ENCODE assay signal across 10 cellular contexts in genomic region chr22:26553056-26553752, GRCh38. TPM values are rescaled to one million over a fixed set of nuclear protein-coding genes. Genes with fewer than 3 reads are reported as not detected.
DNase-seq lines count a peak whose midpoint lies in the region; ATAC-seq and TF ChIP-seq lines count a peak whose summit lies in the region.
"Had no signal": no experiment of that assay in that cellular context is flagged by ENCODE, and none has a peak within 500 bp of the region (broad histone marks: within the 10 kb centered on the region; RNA-seq: fewer than 3 reads in every experiment).

No MANE protein-coding gene starts in this region.

- no peaks in the 10 kb centered on the region for H3K27me3 Mint-ChIP-seq in naive thymus-derived CD8-positive, alpha-beta T cell
- H3K27me3 Mint-ChIP-seq: IgD-negative memory B cell had no signal

- POLR2A ChIA-PET in naive thymus-derived CD8-positive, alpha-beta T cell (lab: Charles Lee), result no interaction called here

- peaks cover 3% of the 10 kb centered on the region; the same call in 1 of the 2 replicates for H3K4me1 ChIP-seq in DND-41 (ENCODE audit: insufficient read depth, low read length)
- peaks cover 48% of the 10 kb centered on the region for H3K4me1 ChIP-seq in mammary epithelial cell (ENCODE audit: insufficient read depth, low read length)

- H3K27ac ChIP-seq in DND-41 (ENCODE audit: low read length), result no peak overlapping the region
- peak overlapping the region; percentile 75 for H3K27ac ChIP-seq in mammary epithelial cell (ENCODE audit: insufficient read depth, low read depth, low read length)
- H3K27ac ChIP-seq: coronary artery had no signal

- in situ Hi-C loops in mammary epithelial cell (cut with MboI; ENCODE audit: low sequenced_read_pairs in 2 of 2), result no loop called here

- H3K27ac Mint-ChIP-seq in naive thymus-derived CD8-positive, alpha-beta T cell, result peak overlapping the region in 9 of 10 donors; percentile 11 to 91 (median 65)
- H3K27ac Mint-ChIP-seq: IgD-negative memory B cell had no signal

- no peak overlapping the region for H3K4me3 ChIP-seq in DND-41 (ENCODE audit: low read depth in 1 of 2, low read length in 2 of 2)
- no peak overlapping the region for H3K4me3 ChIP-seq in mammary epithelial cell (replicated peaks in 1 of 3; ENCODE audit: insufficient read depth in 1 of 3, low read depth in 2 of 3, low read length in 3 of 3)
- H3K4me3 ChIP-seq: coronary artery had no signal

- peak overlapping the region in 1 of 10 donors; percentile 44 for H3K4me3 Mint-ChIP-seq in naive thymus-derived CD8-positive, alpha-beta T cell
- H3K4me3 Mint-ChIP-seq: IgD-negative memory B cell had no signal

- dilution Hi-C loops in mammary epithelial cell (cut with HindIII; ENCODE audit: low sequenced_read_pairs), result no loop called here

- ATAC-seq in DND-41 (ENCODE audit: insufficient read depth, low read depth) (peak; percentile 73; the same call in 2 of the 3 replicates), GM18909 (IDR thresholded peaks at IDR 0.05; ENCODE audit: poor library complexity, unreplicated experiment) (no peak), GM19463 (IDR thresholded peaks at IDR 0.05; ENCODE audit: unreplicated experiment) (no peak)
- no peak for ATAC-seq in naive thymus-derived CD8-positive, alpha-beta T cell

- TF ChIP-seq CTCF in DND-41 (IDR thresholded peaks at IDR 0.05; ENCODE audit: borderline replicate concordance, extremely low read depth, low read length, poor library complexity, severe bottlenecking) (no peak), mammary epithelial cell (conservative IDR thresholded peaks at IDR 0.05 in 1 of 2, IDR thresholded peaks at IDR 0.05 in 1 of 2; ENCODE audit: extremely low read depth in 1 of 2, insufficient read depth in 1 of 2, low read depth in 1 of 2, low read length in 2 of 2) (no peak)

- no peaks in the 10 kb centered on the region for H3K9me3 Mint-ChIP-seq in naive thymus-derived CD8-positive, alpha-beta T cell
- H3K9me3 Mint-ChIP-seq: IgD-negative memory B cell had no signal

- H3K27me3 ChIP-seq in DND-41 (ENCODE audit: insufficient read depth, low read length, poor library complexity), result no peaks in the 10 kb centered on the region
- H3K27me3 ChIP-seq in mammary epithelial cell (ENCODE audit: insufficient read depth, low read length), result no peaks in the 10 kb centered on the region

- CTCF ChIA-PET in mammary epithelial cell (lab: Charles Lee; ENCODE audit: low non-redundant PET), result interaction anchor here (0.9 kb wide), 1 partner anchor 53 kb away, joined by 6 read pairs; no protein-coding TSS in a partner anchor

- H3K36me3 ChIP-seq in DND-41 (ENCODE audit: insufficient read depth, low read length) (no peaks in the 10 kb centered on the region), mammary epithelial cell (ENCODE audit: insufficient read depth, low read length) (no peaks in the 10 kb centered on the region)

- 47% methylated on average over 6 of the region's 7 CpGs for WGBS in mammary epithelial cell (ENCODE audit: low coverage, missing lambda C conversion rate)

- DNase-seq in DND-41 (no peak), M059J (ENCODE audit: low read depth) (peak; percentile 86), mammary epithelial cell (peak; percentile 77), iPS-NIHi11 (ENCODE audit: low spot score) (no peak), inferior parietal cortex (ENCODE audit: extremely low spot score) (no peak)
- DNase-seq in naive thymus-derived CD8-positive, alpha-beta T cell, result no peak

- no TSS peak for BruUV-seq in mammary epithelial cell (replicated peaks; lab: Mats Ljungman, UMichigan)

- H3K4me1 Mint-ChIP-seq in naive thymus-derived CD8-positive, alpha-beta T cell, result peaks cover 25 to 86% (median 48%) of the 10 kb centered on the region in 4 donors

- no peaks in the 10 kb centered on the region for H3K9me3 ChIP-seq in DND-41 (ENCODE audit: insufficient read depth, low read length, severe bottlenecking)
- H3K9me3 ChIP-seq in mammary epithelial cell (replicated peaks; ENCODE audit: insufficient read depth, low read length), result no peaks in the 10 kb centered on the region

- no peak overlapping the region for H3K4me2 ChIP-seq in DND-41 (ENCODE audit: insufficient read depth, low read length)
- H3K4me2 ChIP-seq in mammary epithelial cell (ENCODE audit: insufficient read depth, low read depth, low read length), result peak overlapping the region; percentile 68

- intact Hi-C loops in mammary epithelial cell (cut with micrococcal nuclease), result loop anchor here (5.0 kb wide), 1 partner anchor 104 kb away; the partner anchor contains the start of gene MIAT

- H3K79me2 ChIP-seq in DND-41 (ENCODE audit: insufficient read depth, low read length), result no peaks in the 10 kb centered on the region
- H3K79me2 ChIP-seq in mammary epithelial cell (ENCODE audit: insufficient read depth, low read length), result peaks cover 40% of the 10 kb centered on the region

- H2AFZ ChIP-seq in DND-41 (ENCODE audit: low read depth, low read length) (no peak overlapping the region), mammary epithelial cell (ENCODE audit: low read depth, low read length) (peak overlapping the region; percentile 65)

- no peak overlapping the region for H3K9ac ChIP-seq in DND-41 (ENCODE audit: low read depth, low read length)
- peak overlapping the region; percentile 49 for H3K9ac ChIP-seq in mammary epithelial cell (ENCODE audit: insufficient read depth, low read length)

- peaks cover 16% of the 10 kb centered on the region; the same call in 1 of the 2 replicates for H4K20me1 ChIP-seq in DND-41 (ENCODE audit: insufficient read depth, low read length)
- H4K20me1 ChIP-seq in mammary epithelial cell (ENCODE audit: insufficient read depth, low read length), result no peaks in the 10 kb centered on the region

- peaks cover 0 to 26% (median 2%) of the 10 kb centered on the region in 3 donors for H3K36me3 Mint-ChIP-seq in naive thymus-derived CD8-positive, alpha-beta T cell
- H3K36me3 Mint-ChIP-seq: IgD-negative memory B cell had no signal

RNA-seq across cellular contexts. Expression of gene TPST2, which starts 36.7 kb away (rescaled TPM):
- total RNA-seq in M059J (2014; rRNA removed; shearing (Covaris generic)), result 24.5 and 34.8 TPM in 2 replicates
- total RNA-seq in mammary epithelial cell, result 10 to 100 TPM; 18.8 to 62.5 TPM
- 28.4 TPM for polyA plus RNA-seq in mammary epithelial cell
- 63.0 TPM for polyA minus RNA-seq in mammary epithelial cell
- total RNA-seq in naive thymus-derived CD8-positive, alpha-beta T cell, result 10 to 100 TPM; 40.8 to 43.2 TPM
- polyA plus RNA-seq in naive thymus-derived CD8-positive, alpha-beta T cell, result 100 to 1,000 TPM in 2 of 3 donors, 10 to 100 TPM in 1; 87.9 to 134 (median 126) TPM

RNA-seq across cellular contexts. Expression of gene TFIP11, which starts 40.9 kb away (rescaled TPM):
- 15.4 and 19.1 TPM in 2 replicates for total RNA-seq in M059J (2014; rRNA removed; shearing (Covaris generic))
- total RNA-seq in mammary epithelial cell, result 10 to 100 TPM; 35.7 to 38.3 TPM
- polyA plus RNA-seq in mammary epithelial cell, result 21.5 TPM
- 61.8 TPM for polyA minus RNA-seq in mammary epithelial cell
- 10 to 100 TPM; 56.2 to 67.8 TPM for total RNA-seq in naive thymus-derived CD8-positive, alpha-beta T cell
- 10 to 100 TPM; 15.3 to 33.9 (median 22.3) TPM for polyA plus RNA-seq in naive thymus-derived CD8-positive, alpha-beta T cell

Comparison
In these comparisons a context has a peak if more than half of its experiments do, and no peak if none do; other contexts are left out.
1. DNase-seq: peak in M059J (single experiment) and mammary epithelial cell (single experiment); none in DND-41 (single experiment), naive thymus-derived CD8-positive, alpha-beta T cell (0 of 10), iPS-NIHi11 (single experiment) and inferior parietal cortex (single experiment).